8 cellular contexts compared by ENCODE assay signal in genomic region chr12:74890237-74890599, GRCh38.
A peak's percentile ranks its signal among the peaks of the same experiment; 100 is the strongest.
DNase-seq lines count a peak whose midpoint lies in the region; ATAC-seq and TF ChIP-seq lines count a peak whose summit lies in the region.

No MANE protein-coding gene starts in this region.

- intact Hi-C loops in Right ventricle myocardium superior (cut with DNase I) (no loop called here), cardiac septum (cut with DNase I) (no loop called here), posterior cingulate gyrus (cut with DNase I) (no loop called here)

- TF ChIP-seq CTCF in OCI-LY3 (IDR thresholded peaks at IDR 0.05; ENCODE audit: low read depth, low read length) (no peak), fibroblast of lung (conservative IDR thresholded peaks at IDR 0.05 in 1 of 2, IDR thresholded peaks at IDR 0.05 in 1 of 2; ENCODE audit: low read depth in 1 of 2, low read length in 2 of 2) (no peak), smooth muscle cell (IDR thresholded peaks at IDR 0.05; ENCODE audit: borderline replicate concordance, insufficient read depth, poor library complexity, severe bottlenecking) (no peak)

- no peak overlapping the region for H3K9ac ChIP-seq in OCI-LY3 (ENCODE audit: low read length)
- H3K9ac ChIP-seq in fibroblast of lung (ENCODE audit: insufficient read depth, low read length), result no peak overlapping the region
- peak overlapping the region; percentile 44 for H3K9ac ChIP-seq in smooth muscle cell (ENCODE audit: low read depth)

- H3K79me2 ChIP-seq in OCI-LY3 (ENCODE audit: low read length), result no peaks in the 10 kb centered on the region
- no peaks in the 10 kb centered on the region for H3K79me2 ChIP-seq in fibroblast of lung (ENCODE audit: control insufficient read depth, insufficient read depth, low read length)
- no peaks in the 10 kb centered on the region for H3K79me2 ChIP-seq in smooth muscle cell (ENCODE audit: low read depth)

- H3F3A ChIP-seq in smooth muscle cell (ENCODE audit: low read depth), result no peaks in the 10 kb centered on the region

- WGBS in smooth muscle cell (ENCODE audit: low lambda C conversion rate), result 6% methylated on average over 4 of the region's 4 CpGs

- H3K4me3 ChIP-seq in OCI-LY3 (ENCODE audit: low read length), result peak overlapping the region; percentile 58
- H3K4me3 ChIP-seq in fibroblast of lung (replicated peaks in 1 of 4; ENCODE audit: control extremely low read depth in 1 of 4, insufficient read depth in 1 of 4, low read depth in 3 of 4, low read length in 4 of 4), result no peak overlapping the region
- no peak overlapping the region for H3K4me3 ChIP-seq in smooth muscle cell

- H3K27ac ChIP-seq in OCI-LY3 (ENCODE audit: low read length) (peak overlapping the region; percentile 44), fibroblast of lung (ENCODE audit: insufficient read depth, low read length) (no peak overlapping the region), smooth muscle cell (ENCODE audit: low read depth) (peak overlapping the region; percentile 75)

- no peaks in the 10 kb centered on the region for H3K36me3 ChIP-seq in OCI-LY3 (replicated peaks; ENCODE audit: low read depth, low read length)
- no peaks in the 10 kb centered on the region for H3K36me3 ChIP-seq in fibroblast of lung (ENCODE audit: control insufficient read depth, insufficient read depth, low read length)
- no peaks in the 10 kb centered on the region for H3K36me3 ChIP-seq in smooth muscle cell (ENCODE audit: low read depth)

- DNase-seq in Right ventricle myocardium superior (no peak), cardiac septum (ENCODE audit: low spot score) (no peak), fibroblast of lung (ENCODE audit: low read depth in 2 of 2) (peak; percentile 83 to 91), smooth muscle cell (lab: John Stamatoyannopoulos, UW; ENCODE audit: unreplicated experiment) (no peak), posterior cingulate gyrus (no peak), COR-L47 (lab: John Stamatoyannopoulos, UW) (no peak)

- no peaks in the 10 kb centered on the region for H3K27me3 ChIP-seq in OCI-LY3 (ENCODE audit: low read depth, low read length)
- no peaks in the 10 kb centered on the region for H3K27me3 ChIP-seq in fibroblast of lung (ENCODE audit: control insufficient read depth, insufficient read depth, low read length)
- no peaks in the 10 kb centered on the region for H3K27me3 ChIP-seq in smooth muscle cell (ENCODE audit: low read depth)

- H4K20me1 ChIP-seq in OCI-LY3 (ENCODE audit: insufficient read depth, low read length) (no peaks in the 10 kb centered on the region), fibroblast of lung (ENCODE audit: control insufficient read depth, extremely low read depth, insufficient read depth, low read length) (no peaks in the 10 kb centered on the region), smooth muscle cell (ENCODE audit: low read depth) (no peaks in the 10 kb centered on the region)

- ATAC-seq in Right ventricle myocardium superior (ENCODE audit: poor library complexity) (peak; percentile 95), HG02884 (IDR thresholded peaks at IDR 0.05; ENCODE audit: unreplicated experiment) (peak; percentile 93)

- peaks cover 4% of the 10 kb centered on the region; the same call in 1 of the 2 replicates for H3K9me3 ChIP-seq in OCI-LY3 (ENCODE audit: insufficient read depth, low read length)
- H3K9me3 ChIP-seq in fibroblast of lung (ENCODE audit: control insufficient read depth, insufficient read depth, low read depth, low read length), result no peaks in the 10 kb centered on the region
- H3K9me3 ChIP-seq in smooth muscle cell (replicated peaks; ENCODE audit: low read depth), result no peaks in the 10 kb centered on the region

- peak overlapping the region; percentile 78 for H3K4me2 ChIP-seq in OCI-LY3 (ENCODE audit: low read length)
- H3K4me2 ChIP-seq in fibroblast of lung (ENCODE audit: extremely low read depth, insufficient read depth, low read length), result peak overlapping the region; percentile 62
- H3K4me2 ChIP-seq in smooth muscle cell, result peak overlapping the region; percentile 62

- H2AFZ ChIP-seq in OCI-LY3 (ENCODE audit: low read depth, low read length), result no peak overlapping the region; the same call in 1 of the 2 replicates
- no peak overlapping the region for H2AFZ ChIP-seq in fibroblast of lung (ENCODE audit: low read length)
- H2AFZ ChIP-seq in smooth muscle cell (ENCODE audit: low read depth), result no peak overlapping the region

- H3K4me1 ChIP-seq in OCI-LY3 (ENCODE audit: low read length) (peaks cover 45% of the 10 kb centered on the region), fibroblast of lung (ENCODE audit: control insufficient read depth, extremely low read depth, insufficient read depth, low read length) (peaks cover 2% of the 10 kb centered on the region), smooth muscle cell (ENCODE audit: low read depth) (peaks cover 8% of the 10 kb centered on the region)

Comparison
In these comparisons a context has a peak if more than half of its experiments do, and no peak if none do; other contexts are left out.
1. DNase-seq: peak in fibroblast of lung (2 of 2); none in Right ventricle myocardium superior (single experiment), cardiac septum (single experiment), smooth muscle cell (single experiment), posterior cingulate gyrus (0 of 10) and COR-L47 (single experiment).
2. Peak in every context shown above with its lines, with median percentiles within 50 percentile points of each other: H3K4me2 ChIP-seq.